ENCODE assay signal across 9 cellular contexts in the genomic region with DNA sequence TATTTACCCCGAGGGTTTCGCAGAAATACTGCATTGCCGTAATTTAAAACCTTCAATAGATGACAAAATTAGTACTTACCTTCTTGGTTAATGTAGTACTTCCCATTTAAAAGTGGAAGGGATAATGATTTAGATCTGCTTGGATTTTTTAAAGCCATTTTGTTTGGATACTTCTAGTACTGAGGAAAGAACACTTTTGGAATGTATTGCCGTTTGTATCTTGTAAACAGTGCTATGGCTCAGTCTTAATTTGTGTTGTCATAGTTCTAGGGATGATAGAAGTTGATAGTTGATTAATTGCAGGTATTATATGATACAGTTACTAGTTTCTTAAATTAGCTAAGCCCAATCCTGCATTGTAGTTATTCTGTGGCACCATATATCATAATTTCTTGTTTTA. TPM values are rescaled to one million over a fixed set of nuclear protein-coding genes. Genes with fewer than 3 reads are reported as not detected.
A peak's percentile ranks its signal among the peaks of the same experiment; 100 is the strongest.
DNase-seq lines count a peak whose midpoint lies in the region; ATAC-seq and TF ChIP-seq lines count a peak whose summit lies in the region.
"Had no signal": no experiment of that assay in that cellular context is flagged by ENCODE, and none has a peak within 500 bp of the region (broad histone marks: within the 10 kb centered on the region; RNA-seq: fewer than 3 reads in every experiment).

No MANE protein-coding gene starts in this region.

- H3K9me3 Mint-ChIP-seq in stimulated activated naive B cell treated with anti-CD40 and anti-IgM and Interleukin-4, amounts not matched to agents 10 μg/mL and 1 μg/mL and 100 μg/mL, for 72 hours: no peaks in the 10 kb centered on the region

- TF ChIP-seq CTCF in VCaP (conservative IDR thresholded peaks at IDR 0.05): no peak
- TF ChIP-seq CTCF in hepatocyte (IDR thresholded peaks at IDR 0.05; ENCODE audit: poor library complexity): no peak

- peaks cover 35% of the 10 kb centered on the region for H3K4me1 ChIP-seq in hepatocyte (ENCODE audit: insufficient read depth)

- H3K4me3 Mint-ChIP-seq in stimulated activated naive B cell treated with anti-CD40 and anti-IgM and Interleukin-4, amounts not matched to agents 10 μg/mL and 1 μg/mL and 100 μg/mL, for 72 hours: peak overlapping the region; percentile 90 to 93

- no peaks in the 10 kb centered on the region for H3K27me3 Mint-ChIP-seq in stimulated activated naive B cell treated with anti-CD40 and anti-IgM and Interleukin-4, amounts not matched to agents 10 μg/mL and 1 μg/mL and 100 μg/mL, for 72 hours

- no peaks in the 10 kb centered on the region for H3K9me2 ChIP-seq in hepatocyte (replicated peaks; ENCODE audit: insufficient read depth)

- H3K79me2 ChIP-seq in hepatocyte: peaks cover 90% of the 10 kb centered on the region

- H3K4me2 ChIP-seq in hepatocyte: peak overlapping the region; percentile 89

- H3K4me1 Mint-ChIP-seq in stimulated activated naive B cell treated with anti-CD40 and anti-IgM and Interleukin-4, amounts not matched to agents 10 μg/mL and 1 μg/mL and 100 μg/mL, for 72 hours: peaks cover 10 to 46% of the 10 kb centered on the region in 2 donors

- no peak for ATAC-seq in stimulated activated naive B cell treated with anti-CD40 and anti-IgM and Interleukin-4, amounts not matched to agents 10 μg/mL and 1 μg/mL and 100 μg/mL, for 72 hours (replicated peaks)
- ATAC-seq in HG03175 (IDR thresholded peaks at IDR 0.05; ENCODE audit: unreplicated experiment) (no peak), GM21447 (IDR thresholded peaks at IDR 0.05; ENCODE audit: unreplicated experiment) (no peak)

- WGBS in hepatocyte (ENCODE audit: low lambda C conversion rate, missing lambda C conversion rate): 11% methylated on average over 4 of the region's 4 CpGs

- no peak overlapping the region for H2AFZ ChIP-seq in hepatocyte

- H3K36me3 ChIP-seq in hepatocyte (replicated peaks; ENCODE audit: insufficient read depth, low read depth): no peaks in the 10 kb centered on the region

- H3K9me3 ChIP-seq in hepatocyte (ENCODE audit: low read depth): no peaks in the 10 kb centered on the region

- peaks cover 9 to 22% of the 10 kb centered on the region in 2 donors for H3K36me3 Mint-ChIP-seq in stimulated activated naive B cell treated with anti-CD40 and anti-IgM and Interleukin-4, amounts not matched to agents 10 μg/mL and 1 μg/mL and 100 μg/mL, for 72 hours

- peak overlapping the region; percentile 94 for H3K27ac Mint-ChIP-seq in stimulated activated naive B cell treated with anti-CD40 and anti-IgM and Interleukin-4, amounts not matched to agents 10 μg/mL and 1 μg/mL and 100 μg/mL, for 72 hours

- H3K4me3 ChIP-seq in hepatocyte: peak overlapping the region; percentile 73

- H3K27me3 ChIP-seq in hepatocyte: no peaks in the 10 kb centered on the region

- H3K27ac ChIP-seq in VCaP (peak overlapping the region; percentile 88), hepatocyte (peak overlapping the region; percentile 68)

- peak; percentile 22 for DNase-seq in NOMO-1 treated with DMSO at 0.1 percent for 48 hours (lab: John Stamatoyannopoulos, UW; ENCODE audit: unreplicated experiment)
- DNase-seq in NOMO-1 treated with dmso at 0.1 percent for 144 hours (lab: John Stamatoyannopoulos, UW; ENCODE audit: unreplicated experiment): no peak
- no peak for DNase-seq in hepatocyte (ENCODE audit: low spot score)
- DNase-seq in stimulated activated naive B cell treated with anti-CD40 and anti-IgM and Interleukin-4, amounts not matched to agents 10 μg/mL and 1 μg/mL and 100 μg/mL, for 72 hours: no peak
- DNase-seq in NCI-H2081 treated with DMSO at 0.1 percent for 48 hours (lab: John Stamatoyannopoulos, UW): no peak
- DNase-seq: AML-193 had no signal

- peaks cover 69% of the 10 kb centered on the region for H4K20me1 ChIP-seq in hepatocyte (ENCODE audit: insufficient read depth, poor library complexity, severe bottlenecking)

RNA-seq across cellular contexts. Expression of gene TNPO1, which starts 33.1 kb away (rescaled TPM):
- 128 and 143 TPM in 2 replicates for total RNA-seq in hepatocyte
- polyA plus RNA-seq in hepatocyte: 39.4 and 53.5 TPM in 2 replicates
